In genomic region chr11:94151311-94151710, GRCh38 we compare ENCODE assay signal across 19 cellular contexts. TPM values are rescaled to one million over a fixed set of nuclear protein-coding genes. Genes with fewer than 3 reads are reported as not detected.
DNase-seq lines count a peak whose midpoint lies in the region; ATAC-seq, FAIRE-seq and TF ChIP-seq lines count a peak whose summit lies in the region.
"Had no signal": no experiment of that assay in that cellular context is flagged by ENCODE, and none has a peak within 500 bp of the region (broad histone marks: within the 10 kb centered on the region; RNA-seq: fewer than 3 reads in every experiment).

No MANE protein-coding gene starts in this region.

- no peak for TF ChIP-seq RAD21 in K562 (CRISPR knock-in tag; conservative IDR thresholded peaks at IDR 0.05 in 1 of 2, IDR thresholded peaks at IDR 0.05 in 1 of 2)

- no peak overlapping the region for H3K9ac ChIP-seq in K562 (ENCODE audit: insufficient read depth in 1 of 2, low read depth in 2 of 2, low read length in 2 of 2)

- H3K36me3 ChIP-seq in left ventricle myocardium inferior (peaks cover 6% of the 10 kb centered on the region), K562 (ENCODE audit: control insufficient read depth, insufficient read depth, low read length) (no peaks in the 10 kb centered on the region; the same call in 2 of the 3 replicates), left lung (peaks cover 0 to 4% of the 10 kb centered on the region in 2 donors), suprapubic skin (no peaks in the 10 kb centered on the region)
- H3K36me3 ChIP-seq: uterus had no signal

- FAIRE-seq in K562 (lab: Jason Lieb, UNC) (peak; percentile 46), frontal cortex (lab: Jason Lieb, UNC) (no peak)
- FAIRE-seq: GM19239 had no signal

- no peak for TF ChIP-seq EP300 in K562 (IDR thresholded peaks at IDR 0.05; ENCODE audit: low read length)
- TF ChIP-seq EP300 in suprapubic skin (IDR thresholded peaks at IDR 0.05) = no peak

- no peaks in the 10 kb centered on the region for H3K27me3 ChIP-seq in left ventricle myocardium inferior (ENCODE audit: low read depth)
- no peaks in the 10 kb centered on the region for H3K27me3 ChIP-seq in K562 (ENCODE audit: control insufficient read depth in 2 of 2, insufficient read depth in 2 of 2, low read length in 2 of 2)
- no peaks in the 10 kb centered on the region for H3K27me3 ChIP-seq in left lung
- no peaks in the 10 kb centered on the region for H3K27me3 ChIP-seq in suprapubic skin
- H3K27me3 ChIP-seq: uterus had no signal

- TF ChIP-seq CTCF in left ventricle myocardium inferior (IDR thresholded peaks at IDR 0.05; ENCODE audit: borderline replicate concordance) (no peak), K562 (IDR thresholded peaks at IDR 0.05 in 2 of 3, conservative IDR thresholded peaks at IDR 0.05 in 1 of 3; ENCODE audit: insufficient read depth in 2 of 3, low read depth in 1 of 3, low read length in 3 of 3) (no peak), left lung (IDR thresholded peaks at IDR 0.05) (no peak), suprapubic skin (IDR thresholded peaks at IDR 0.05) (no peak)

- H3K9me1 ChIP-seq in K562 (ENCODE audit: control insufficient read depth, insufficient read depth, low read length) = peaks cover 3% of the 10 kb centered on the region

- no peak overlapping the region for H2AFZ ChIP-seq in K562 (ENCODE audit: low read depth, low read length)

- H3K27ac ChIP-seq in left ventricle myocardium inferior (replicated peaks) = peak overlapping the region; percentile 83
- H3K27ac ChIP-seq in K562 (ENCODE audit: extremely low read depth, low read depth, low read length) = no peak overlapping the region
- H3K27ac ChIP-seq in left lung = peak overlapping the region in 1 of 2 donors; percentile 45
- H3K27ac ChIP-seq in suprapubic skin = peak overlapping the region; percentile 24

- 73% methylated on average over 4 of the region's 4 CpGs for WGBS in K562 (ENCODE audit: insufficient coverage, low coverage, missing lambda C conversion rate)
- 63% methylated on average over 4 of the region's 4 CpGs for WGBS in suprapubic skin

- ATAC-seq in left ventricle myocardium superior (no peak), K562 (no peak), left lung (peak; percentile 44)
- ATAC-seq: stimulated activated naive CD8-positive, alpha-beta T cell treated with anti-CD3 and anti-CD28 coated beads, Interleukin-15, Interleukin-2, amounts not matched to agents 100 U/mL and 50 U/mL, for 24 hours had no signal

- H4K20me1 ChIP-seq in K562 (replicated peaks; ENCODE audit: control insufficient read depth, insufficient read depth, low read length) = peaks cover 14% of the 10 kb centered on the region

- H3K4me3 ChIP-seq in left ventricle myocardium inferior (no peak overlapping the region), K562 (no peak overlapping the region), left lung (no peak overlapping the region), suprapubic skin (no peak overlapping the region)
- H3K4me3 ChIP-seq: uterus had no signal

- intact Hi-C loops in left ventricle myocardium inferior (cut with micrococcal nuclease) (no loop called here), left ventricle myocardium superior (cut with micrococcal nuclease) (no loop called here), K562 (cut with micrococcal nuclease) (no loop called here), left lung (cut with DNase I) (no loop called here)

- peaks cover 67% of the 10 kb centered on the region for H3K4me1 ChIP-seq in left ventricle myocardium inferior
- peaks cover 14 to 44% of the 10 kb centered on the region in 2 experiments for H3K4me1 ChIP-seq in K562 (replicated peaks in 1 of 2; ENCODE audit: control insufficient read depth in 2 of 2, insufficient read depth in 2 of 2, low read length in 2 of 2)
- H3K4me1 ChIP-seq in left lung = peaks cover 13 to 62% of the 10 kb centered on the region in 2 donors
- H3K4me1 ChIP-seq in suprapubic skin = peaks cover 48% of the 10 kb centered on the region

- H3K9me3 ChIP-seq in left ventricle myocardium inferior (replicated peaks) (no peaks in the 10 kb centered on the region), K562 (replicated peaks; ENCODE audit: control insufficient read depth, insufficient read depth, low read depth, low read length) (no peaks in the 10 kb centered on the region), left lung (no peaks in the 10 kb centered on the region), suprapubic skin (no peaks in the 10 kb centered on the region)
- H3K9me3 ChIP-seq: uterus had no signal

- POLR2A ChIA-PET in K562 (lab: Yijun Ruan, JAX) = interaction anchor here (0.6 to 1.8 kb wide), 4 partner anchors 16 to 220 kb away, joined by 3 to 7 read pairs (median 4); no protein-coding TSS in a partner anchor

- TF ChIP-seq POLR2A in K562 (conservative IDR thresholded peaks at IDR 0.05) (no peak), suprapubic skin (IDR thresholded peaks at IDR 0.05) (no peak)

- CTCF ChIA-PET in K562 (lab: Yijun Ruan, JAX; ENCODE audit: low intra/inter-chr PET ratio) = no interaction called here

- H3K79me2 ChIP-seq in K562 (ENCODE audit: control insufficient read depth, insufficient read depth, low read length) = peaks cover 44% of the 10 kb centered on the region

- in situ Hi-C loops in K562 (cut with MboI) = no loop called here

- BruUV-seq in K562 (replicated peaks; lab: Mats Ljungman, UMichigan) = no TSS peak

- DNase-seq in left ventricle myocardium inferior (no peak), left ventricle myocardium superior (no peak), K562 (ENCODE audit: extremely low read depth in 1 of 4, low spot score in 3 of 4) (no peak), left lung (no peak), suprapubic skin (ENCODE audit: low spot score in 2 of 2) (no peak), ecto neural progenitor cell (ENCODE audit: low spot score) (no peak), NCI-H1092 (lab: John Stamatoyannopoulos, UW) (no peak), frontal cortex (ENCODE audit: low spot score in 2 of 2) (no peak)
- DNase-seq: amniotic stem cell; CD4-positive, alpha-beta memory T cell; DND-41; NCI-H1417 treated with DMSO at 0.1 percent for 48 hours; NCI-H446; nephron progenitor cell; SIG-M5; stimulated activated naive CD8-positive, alpha-beta T cell treated with anti-CD3 and anti-CD28 coated beads, Interleukin-15, Interleukin-2, amounts not matched to agents 100 U/mL and 50 U/mL, for 24 hours; T-helper 2 cell; uterus had no signal

- no peak overlapping the region for H3K4me2 ChIP-seq in K562 (ENCODE audit: insufficient read depth, low read length)

TF ChIP-seq in K562, 482 proteins besides CTCF, POLR2A, EP300 and RAD21:
- TF ChIP-seq FOXJ2 (tag; IDR thresholded peaks at IDR 0.05) (0 out of 2 replicates have a peak, but pooled peaks have one; percentile 16), ZZZ3 (IDR thresholded peaks at IDR 0.05) (no peak), HOMEZ (CRISPR knock-in tag; IDR thresholded peaks at IDR 0.05) (no peak), ZNF766 (CRISPR knock-in tag; conservative IDR thresholded peaks at IDR 0.05) (no peak), CREBBP (IDR thresholded peaks at IDR 0.05; ENCODE audit: low read depth, low read length) (no peak), RFX1 (IDR thresholded peaks at IDR 0.05) (no peak)

RNA-seq across cellular contexts. Expression of gene PANX1, which starts 22.7 kb away (rescaled TPM):
- total RNA-seq in left ventricle myocardium inferior (19.9 TPM), left ventricle myocardium superior (17.4 TPM), K562 (2014; rRNA removed) (10.4 and 12.8 TPM in 2 replicates), K562 (2014; rRNA removed; fragmentation: Illumina TruSeq; extraction: Trizol) (13.9 and 15.2 TPM in 2 replicates), K562 (2015; rRNA removed; fragmentation: Illumina TruSeq; extraction: Trizol) (14.4 and 14.8 TPM in 2 replicates), K562 (2021) (12.7 and 13.3 TPM in 2 replicates), left lung (10 to 100 TPM; 21.1 to 26.7 TPM), suprapubic skin (10 to 100 TPM in 3 of 4 donors, 1 to 10 TPM in 1; 8.9 to 42.7 (median 28.2) TPM), frontal cortex (192 TPM)
- 13.4 and 15.1 TPM in 2 replicates for total RNA-seq in K562 (2011; cell fraction: chromatin; rRNA removed; ENCODE audit: low replicate concordance)
- 15.2 and 16.2 TPM in 2 replicates for total RNA-seq in K562 (2011; cell fraction: nucleolus; rRNA removed)
- 14.7 and 17.5 TPM in 2 replicates for total RNA-seq in K562 (2011; cell fraction: nucleoplasm; rRNA removed)
- polyA plus RNA-seq in K562 (2011; rRNA removed) (6.3 and 9.5 TPM in 2 replicates), K562 (2014; fragmentation: Illumina TruSeq; extraction: Trizol) (9.9 and 10.1 TPM in 2 replicates), K562 (2014; fragmentation: Nextera tagmentation; extraction: Ambion mirVana) (1 to 10 TPM; 1.9 to 2.7 TPM), K562 (2014; rRNA removed) (6.5 and 8.4 TPM in 2 replicates)
- 4.8 and 6.2 TPM in 2 replicates for polyA plus RNA-seq in K562 (2011; cell fraction: cytosol; rRNA removed)
- 2.8 and 3.4 TPM in 2 replicates for polyA plus RNA-seq in K562 (2011; cell fraction: nucleus; rRNA removed)
- polyA plus RNA-seq in K562 (2012) = 7.8 and 10.1 TPM in 2 replicates
- polyA minus RNA-seq in K562 (2011; rRNA and poly(A)+ RNA removed) = 18.7 and 23.2 TPM in 2 replicates
- polyA minus RNA-seq in K562 (2011; cell fraction: cytosol; rRNA and poly(A)+ RNA removed) = 7.0 and 11.6 TPM in 2 replicates
- polyA minus RNA-seq in K562 (2011; cell fraction: nucleus; rRNA and poly(A)+ RNA removed) = 6.6 and 8.7 TPM in 2 replicates
